9 cellular contexts compared by ENCODE assay signal in the genomic region with DNA sequence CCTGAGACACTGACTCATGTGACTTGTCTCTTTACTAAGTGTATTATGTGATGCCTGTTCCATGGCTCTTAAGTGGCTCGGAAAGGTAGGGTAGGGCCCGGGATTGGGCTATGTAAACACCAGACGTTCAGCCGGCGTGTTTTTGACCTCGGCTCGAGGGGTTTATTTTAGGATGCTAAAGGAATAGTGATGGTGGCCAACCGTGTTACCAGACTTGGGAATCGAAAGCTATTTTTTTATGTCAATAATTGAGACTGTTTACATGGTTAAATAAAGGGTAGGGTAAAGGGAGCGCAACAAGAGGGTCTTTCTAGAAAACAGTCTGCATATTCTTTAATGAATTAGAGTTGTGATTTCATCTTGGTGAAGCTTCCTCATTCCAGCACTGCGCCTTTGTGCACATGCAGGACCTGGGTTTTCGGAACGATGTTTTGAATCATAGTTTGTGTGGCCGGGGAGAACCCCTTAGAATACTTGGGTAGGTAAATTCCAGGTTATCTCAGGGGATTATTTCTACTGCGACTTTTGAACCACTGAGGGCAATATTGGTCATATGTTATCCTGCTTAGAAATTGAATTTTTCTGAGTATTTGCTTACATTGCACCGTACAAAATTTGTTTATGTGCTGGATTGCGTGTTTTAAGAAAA. TPM values are rescaled to one million over a fixed set of nuclear protein-coding genes. Genes with fewer than 3 reads are reported as not detected.
A peak's percentile ranks its signal among the peaks of the same experiment; 100 is the strongest.
DNase-seq lines count a peak whose midpoint lies in the region; ATAC-seq and TF ChIP-seq lines count a peak whose summit lies in the region.
"Had no signal": no experiment of that assay in that cellular context is flagged by ENCODE, and none has a peak within 500 bp of the region (broad histone marks: within the 10 kb centered on the region; RNA-seq: fewer than 3 reads in every experiment).

No MANE protein-coding gene starts in this region.

- POLR2A ChIA-PET in HCT116 (lab: Charles Lee) = no interaction called here

- peak overlapping the region; percentile 77 for H3K27ac ChIP-seq in HCT116 (ENCODE audit: low read depth, low read length)

- H3K9me2 ChIP-seq in HCT116 (ENCODE audit: insufficient read depth) = no peaks in the 10 kb centered on the region

- peaks cover 2% of the 10 kb centered on the region for H3K36me3 Mint-ChIP-seq in activated CD4-positive, alpha-beta T cell treated with anti-CD3 and anti-CD28 coated beads, Interleukin-2, amount 10 ng/mL, durations not matched to agents 24 days and 14 days (ENCODE audit: low read depth)

- H4K20me1 ChIP-seq in HCT116 (ENCODE audit: insufficient read depth) = no peaks in the 10 kb centered on the region

- peaks cover 44% of the 10 kb centered on the region for H3K79me2 ChIP-seq in HCT116 (ENCODE audit: insufficient read depth, low read length)

- peak; percentile 41 for DNase-seq in GM06990 (ENCODE audit: extremely low read depth, insufficient read length)
- DNase-seq in HCT116 (ENCODE audit: low read depth, low spot score) = no peak
- DNase-seq in NCI-H2029 (lab: John Stamatoyannopoulos, UW) = peak; percentile 26
- DNase-seq in activated CD4-positive, alpha-beta T cell treated with anti-CD3 and anti-CD28 coated beads, Interleukin-2, amount 10 ng/mL, durations not matched to agents 24 days and 14 days = peak; percentile 78
- DNase-seq in epithelial cell of esophagus (ENCODE audit: low read depth) = peak; percentile 60
- peak; percentile 39 for DNase-seq in myocyte (ENCODE audit: low read depth)
- peak; percentile 49 for DNase-seq in superior temporal gyrus (ENCODE audit: extremely low spot score)

- H3K9me3 ChIP-seq in HCT116 (ENCODE audit: control insufficient read depth in 1 of 2, insufficient read depth in 1 of 2, low read depth in 1 of 2, low read length in 2 of 2) = no peaks in the 10 kb centered on the region

- H3K27ac Mint-ChIP-seq in activated CD4-positive, alpha-beta T cell treated with anti-CD3 and anti-CD28 coated beads, Interleukin-2, amount 10 ng/mL, durations not matched to agents 24 days and 14 days = peak overlapping the region; percentile 95

- H3K4me3 ChIP-seq in GM06990 (replicated peaks; ENCODE audit: low read depth, low read length) = peak overlapping the region; percentile 90
- H3K4me3 ChIP-seq in HCT116 (replicated peaks in 1 of 2; ENCODE audit: low read depth in 1 of 2, low read length in 2 of 2) = peak overlapping the region; percentile 65 to 84
- peak overlapping the region; percentile 93 for H3K4me3 ChIP-seq in epithelial cell of esophagus (ENCODE audit: low read length)

- H3K9ac ChIP-seq in HCT116 (ENCODE audit: low read length) = peak overlapping the region; percentile 69

- CTCF ChIA-PET in HCT116 (lab: Charles Lee) = interaction anchor here (0.9 to 1.6 kb wide), 2 partner anchors 166 to 172 kb away, joined by 3 to 4 read pairs; no protein-coding TSS in a partner anchor

- H3K4me1 Mint-ChIP-seq in activated CD4-positive, alpha-beta T cell treated with anti-CD3 and anti-CD28 coated beads, Interleukin-2, amount 10 ng/mL, durations not matched to agents 24 days and 14 days = peaks cover 26% of the 10 kb centered on the region

- H3K4me2 ChIP-seq in HCT116 (ENCODE audit: low read length) = peak overlapping the region; percentile 91

- no peaks in the 10 kb centered on the region for H3K9me3 Mint-ChIP-seq in activated CD4-positive, alpha-beta T cell treated with anti-CD3 and anti-CD28 coated beads, Interleukin-2, amount 10 ng/mL, durations not matched to agents 24 days and 14 days
- H3K9me3 Mint-ChIP-seq: central memory CD8-positive, alpha-beta T cell had no signal

- peak overlapping the region; percentile 26 for H2AFZ ChIP-seq in HCT116 (ENCODE audit: low read depth, low read length, poor library complexity, severe bottlenecking)

- ATAC-seq in HCT116 = peak; percentile 3
- no peak for ATAC-seq in HG03439 (IDR thresholded peaks at IDR 0.05; ENCODE audit: unreplicated experiment)

- no TSS peak for BruUV-seq in HCT116 (replicated peaks; lab: Mats Ljungman, UMichigan)

- intact Hi-C loops in HCT116 (cut with micrococcal nuclease) = loop anchor here (2.0 kb wide), 1 partner anchor 455 kb away; the partner anchor contains the start of genes MRPL47 and NDUFB5
- intact Hi-C loops in activated CD4-positive, alpha-beta T cell treated with anti-CD3 and anti-CD28 coated beads, Interleukin-2, amount 10 ng/mL, durations not matched to agents 24 days and 14 days (cut with micrococcal nuclease) = loop anchor here (1.0 to 5.0 kb wide), 8 partner anchors 32 to 1812 kb away; partner anchors contain the start of genes FXR1 and ZMAT3

- peaks cover 9% of the 10 kb centered on the region for H3K27me3 Mint-ChIP-seq in activated CD4-positive, alpha-beta T cell treated with anti-CD3 and anti-CD28 coated beads, Interleukin-2, amount 10 ng/mL, durations not matched to agents 24 days and 14 days
- H3K27me3 Mint-ChIP-seq: central memory CD8-positive, alpha-beta T cell had no signal

- peaks cover 0 to 14% of the 10 kb centered on the region in 2 experiments; a peak in 3 of 4 replicates for H3K4me1 ChIP-seq in HCT116 (ENCODE audit: control insufficient read depth in 1 of 2, insufficient read depth in 2 of 2, low read length in 2 of 2)

- no peak for TF ChIP-seq POLR2A in HCT116 (IDR thresholded peaks at IDR 0.05; ENCODE audit: borderline replicate concordance, extremely low read depth, insufficient read depth, insufficient read length)

- H3K36me3 ChIP-seq in GM06990 (ENCODE audit: control insufficient read depth, insufficient read depth, low read length) (no peaks in the 10 kb centered on the region), HCT116 (ENCODE audit: control insufficient read depth in 1 of 2, insufficient read depth in 2 of 2, low read length in 2 of 2) (no peaks in the 10 kb centered on the region)

- H3K4me3 Mint-ChIP-seq in activated CD4-positive, alpha-beta T cell treated with anti-CD3 and anti-CD28 coated beads, Interleukin-2, amount 10 ng/mL, durations not matched to agents 24 days and 14 days = peak overlapping the region; percentile 91
- H3K4me3 Mint-ChIP-seq: central memory CD8-positive, alpha-beta T cell had no signal

- RAD21 ChIA-PET in HCT116 (lab: Charles Lee; ENCODE audit: low non-redundant PET in 1 of 2, low total read pairs in 2 of 2, uncharacterized antibody in 2 of 2, unreplicated experiment in 2 of 2) = no interaction called here

- TF ChIP-seq RAD21 in HCT116 (IDR thresholded peaks at IDR 0.05; ENCODE audit: low read depth) = no peak

- TF ChIP-seq CTCF in GM06990 (IDR thresholded peaks at IDR 0.05; ENCODE audit: insufficient read depth, low read length, poor library complexity, severe bottlenecking) (no peak), HCT116 (IDR thresholded peaks at IDR 0.05 in 2 of 3, conservative IDR thresholded peaks at IDR 0.05 in 1 of 3; ENCODE audit: borderline replicate concordance in 1 of 3, insufficient read depth in 1 of 3, low read depth in 2 of 3, low read length in 2 of 3) (no peak), epithelial cell of esophagus (IDR thresholded peaks at IDR 0.05; ENCODE audit: insufficient read depth, low read depth, low read length, missing control alignments) (no peak)

- H3K27me3 ChIP-seq in GM06990 (replicated peaks; ENCODE audit: control insufficient read depth, insufficient read depth, low read length) (no peaks in the 10 kb centered on the region), HCT116 (ENCODE audit: insufficient read depth, low read length) (no peaks in the 10 kb centered on the region)

TF ChIP-seq in HCT116, 20 proteins besides CTCF, POLR2A, EP300 and RAD21 (continues in another document):
- TF ChIP-seq ELF1 (IDR thresholded peaks at IDR 0.05; ENCODE audit: borderline replicate concordance, low read depth) = no peak
- no peak for TF ChIP-seq EGR1 (IDR thresholded peaks at IDR 0.05; ENCODE audit: low read depth)
- TF ChIP-seq FOSL1 (IDR thresholded peaks at IDR 0.05; ENCODE audit: low read depth) = no peak
- TF ChIP-seq ZFX (IDR thresholded peaks at IDR 0.05) = no peak
- no peak for TF ChIP-seq SRF (IDR thresholded peaks at IDR 0.05; ENCODE audit: low read depth)
- TF ChIP-seq CEBPB (IDR thresholded peaks at IDR 0.05; ENCODE audit: low read depth) = no peak
- TF ChIP-seq REST (IDR thresholded peaks at IDR 0.05; ENCODE audit: low read depth) = no peak
- TF ChIP-seq, protein P1, sequence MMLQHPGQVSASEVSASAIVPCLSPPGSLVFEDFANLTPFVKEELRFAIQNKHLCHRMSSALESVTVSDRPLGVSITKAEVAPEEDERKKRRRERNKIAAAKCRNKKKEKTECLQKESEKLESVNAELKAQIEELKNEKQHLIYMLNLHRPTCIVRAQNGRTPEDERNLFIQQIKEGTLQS (IDR thresholded peaks at IDR 0.05) = no peak
- TF ChIP-seq CBX3 (IDR thresholded peaks at IDR 0.05; ENCODE audit: low read depth) = no peak

RNA-seq across cellular contexts. Expression of gene PIK3CA, which starts 1.2 kb away (rescaled TPM):
- total RNA-seq in HCT116 (2021; ENCODE audit: unreplicated experiment) = 17.9 TPM
- 4.4 and 4.7 TPM in 2 replicates for polyA plus RNA-seq in HCT116 (2012)
- 17.3 and 18.5 TPM in 2 replicates for total RNA-seq in activated CD4-positive, alpha-beta T cell treated with anti-CD3 and anti-CD28 coated beads, Interleukin-2, amount 10 ng/mL, durations not matched to agents 24 days and 14 days
- total RNA-seq in myocyte = 18.5 and 21.3 TPM in 2 replicates
- polyA plus RNA-seq in myocyte (2012) = 9.2 TPM
